21 cellular contexts compared by ENCODE assay signal in genomic region chr12:80847575-80847974, GRCh38.
"Had no signal": no experiment of that assay in that cellular context is flagged by ENCODE, and none has a peak within 500 bp of the region (broad histone marks: within the 10 kb centered on the region; RNA-seq: fewer than 3 reads in every experiment).

No MANE protein-coding gene starts in this region.

- H3K4me3 ChIP-seq: prostate gland, suprapubic skin had no signal

- H3K27ac ChIP-seq: foreskin keratinocyte, prostate gland, suprapubic skin, WERI-Rb-1 had no signal

- H3K27me3 Mint-ChIP-seq: activated CD4-positive, alpha-beta memory T cell treated with anti-CD3 and anti-CD28 coated beads for 36 hours; activated CD4-positive, alpha-beta T cell treated with anti-CD3 and anti-CD28 coated beads for 36 hours; activated CD8-positive, alpha-beta memory T cell treated with anti-CD3 and anti-CD28 coated beads, Interleukin-2, amount 10 ng/mL, durations not matched to agents 7 days and 5 days; activated T-cell treated with anti-CD3 and anti-CD28 coated beads, Interleukin-2, amount 50 U/mL, for 24 hours; effector memory CD8-positive, alpha-beta T cell had no signal

- DNase-seq: activated CD4-positive, alpha-beta memory T cell treated with anti-CD3 and anti-CD28 coated beads for 36 hours; activated CD4-positive, alpha-beta T cell treated with anti-CD3 and anti-CD28 coated beads for 36 hours; activated CD8-positive, alpha-beta memory T cell treated with anti-CD3 and anti-CD28 coated beads, Interleukin-2, amount 10 ng/mL, durations not matched to agents 7 days and 5 days; activated effector memory CD4-positive, alpha-beta T cell treated with Interleukin-2 at 50 U/mL for 16 hours; activated naive CD4-positive, alpha-beta T cell treated with anti-CD3 and anti-CD28 coated beads, Interleukin-2, amount 50 U/mL, for 16 hours; activated T-cell treated with anti-CD3 and anti-CD28 coated beads, Interleukin-2, amount 50 U/mL, for 24 hours; dermis blood vessel endothelial cell; effector memory CD8-positive, alpha-beta T cell; foreskin keratinocyte; immature natural killer cell; midbrain; right cardiac atrium; small intestine; stimulated activated CD4-positive, alpha-beta T cell treated with anti-CD3 and anti-CD28 coated beads, Interleukin-4, amount 100 ng/mL, for 4 hours; stimulated activated CD8-positive, alpha-beta memory T cell treated with anti-CD3 and anti-CD28 coated beads, Interleukin-4, amount 100 ng/mL, for 48 hours; stimulated activated naive CD8-positive, alpha-beta T cell treated with anti-CD3 and anti-CD28 coated beads, Interleukin-15, Interleukin-2, amounts not matched to agents 100 U/mL and 50 U/mL, for 24 hours; trophoblast cell; WERI-Rb-1 had no signal

- H3K4me1 ChIP-seq: foreskin keratinocyte, prostate gland, suprapubic skin had no signal

- H3K9me3 Mint-ChIP-seq: activated CD4-positive, alpha-beta memory T cell treated with anti-CD3 and anti-CD28 coated beads for 36 hours; neural crest cell had no signal

- H3K36me3 ChIP-seq: prostate gland, suprapubic skin, WERI-Rb-1 had no signal

- H3K27ac Mint-ChIP-seq: activated CD4-positive, alpha-beta memory T cell treated with anti-CD3 and anti-CD28 coated beads for 36 hours; activated CD4-positive, alpha-beta T cell treated with anti-CD3 and anti-CD28 coated beads for 36 hours; activated CD8-positive, alpha-beta memory T cell treated with anti-CD3 and anti-CD28 coated beads, Interleukin-2, amount 10 ng/mL, durations not matched to agents 7 days and 5 days; activated T-cell treated with anti-CD3 and anti-CD28 coated beads, Interleukin-2, amount 50 U/mL, for 24 hours; effector memory CD8-positive, alpha-beta T cell; immature natural killer cell had no signal

- H3K27me3 ChIP-seq: suprapubic skin had no signal

- H3K36me3 Mint-ChIP-seq: activated CD4-positive, alpha-beta memory T cell treated with anti-CD3 and anti-CD28 coated beads for 36 hours; activated CD8-positive, alpha-beta memory T cell treated with anti-CD3 and anti-CD28 coated beads, Interleukin-2, amount 10 ng/mL, durations not matched to agents 7 days and 5 days; immature natural killer cell had no signal

- H3K4me1 Mint-ChIP-seq: activated CD4-positive, alpha-beta T cell treated with anti-CD3 and anti-CD28 coated beads for 36 hours; activated CD8-positive, alpha-beta memory T cell treated with anti-CD3 and anti-CD28 coated beads, Interleukin-2, amount 10 ng/mL, durations not matched to agents 7 days and 5 days; immature natural killer cell; neural crest cell had no signal

- H3K4me3 Mint-ChIP-seq: activated CD4-positive, alpha-beta memory T cell treated with anti-CD3 and anti-CD28 coated beads for 36 hours; activated CD4-positive, alpha-beta T cell treated with anti-CD3 and anti-CD28 coated beads for 36 hours; activated CD8-positive, alpha-beta memory T cell treated with anti-CD3 and anti-CD28 coated beads, Interleukin-2, amount 10 ng/mL, durations not matched to agents 7 days and 5 days; activated T-cell treated with anti-CD3 and anti-CD28 coated beads, Interleukin-2, amount 50 U/mL, for 24 hours; effector memory CD8-positive, alpha-beta T cell; immature natural killer cell; neural crest cell had no signal
